1 cellular context compared by ENCODE assay signal in genomic region chr14:77033622-77034521, GRCh38.
TF ChIP-seq lines count a peak whose summit lies in the region.

No MANE protein-coding gene starts in this region.

TF ChIP-seq in HepG2, 621 proteins besides CTCF, POLR2A, EP300 and RAD21 (continued from another document and continues in another):
- TF ChIP-seq ZNF142 (CRISPR knock-in tag; IDR thresholded peaks at IDR 0.05) (no peak), RFX1 (IDR thresholded peaks at IDR 0.05) (no peak), NKX3-1 (CRISPR knock-in tag; IDR thresholded peaks at IDR 0.05) (peak; percentile 64; the same call in 1 of the 2 replicates), ARNTL (CRISPR knock-in tag; IDR thresholded peaks at IDR 0.05) (no peak), SALL2 (CRISPR knock-in tag; IDR thresholded peaks at IDR 0.05) (no peak), THAP11 (CRISPR knock-in tag; IDR thresholded peaks at IDR 0.05) (peak; percentile 54; the same call in 1 of the 2 replicates), SRSF9 (IDR thresholded peaks at IDR 0.05; ENCODE audit: borderline replicate concordance, insufficient read depth, low read depth, low read length, poor library complexity, severe bottlenecking) (no peak), MAFG (CRISPR knock-in tag; IDR thresholded peaks at IDR 0.05) (no peak), ZNF562 (CRISPR knock-in tag; IDR thresholded peaks at IDR 0.05; ENCODE audit: borderline replicate concordance) (no peak), GTF2F1 (IDR thresholded peaks at IDR 0.05; ENCODE audit: low read length) (no peak), ZNF878 (CRISPR knock-in tag; IDR thresholded peaks at IDR 0.05) (peak; percentile 65; the same call in 1 of the 2 replicates), ZNF543 (CRISPR knock-in tag; IDR thresholded peaks at IDR 0.05) (no peak), ATM (IDR thresholded peaks at IDR 0.05; ENCODE audit: borderline replicate concordance) (no peak), ZNF367 (CRISPR knock-in tag; IDR thresholded peaks at IDR 0.05; ENCODE audit: borderline replicate concordance) (0 out of 2 replicates have a peak, but pooled peaks have one; percentile 42), SP5 (CRISPR knock-in tag; IDR thresholded peaks at IDR 0.05; ENCODE audit: borderline replicate concordance, low read depth) (peak; percentile 92), PHF21A (CRISPR knock-in tag; IDR thresholded peaks at IDR 0.05) (peak; percentile 53; the same call in 1 of the 2 replicates), ZNF839 (CRISPR knock-in tag; IDR thresholded peaks at IDR 0.05; ENCODE audit: borderline replicate concordance) (no peak), RFX5 (IDR thresholded peaks at IDR 0.05; ENCODE audit: low read depth, low read length) (no peak), ZNF335 (CRISPR knock-in tag; IDR thresholded peaks at IDR 0.05) (0 out of 2 replicates have a peak, but pooled peaks have one; percentile 43), ZNF468 (CRISPR knock-in tag; IDR thresholded peaks at IDR 0.05) (no peak), SP1 (IDR thresholded peaks at IDR 0.05) (no peak), SP1 (CRISPR knock-in tag; IDR thresholded peaks at IDR 0.05) (no peak; the same call in 1 of the 2 replicates), EHMT2 (IDR thresholded peaks at IDR 0.05; ENCODE audit: borderline replicate concordance, low read depth, low read length) (no peak), PHF8 (CRISPR knock-in tag; IDR thresholded peaks at IDR 0.05) (no peak), BATF2 (CRISPR knock-in tag; IDR thresholded peaks at IDR 0.05) (no peak), ZMYM4 (CRISPR knock-in tag; IDR thresholded peaks at IDR 0.05) (peak; percentile 64), EEA1 (CRISPR knock-in tag; IDR thresholded peaks at IDR 0.05; ENCODE audit: borderline replicate concordance) (no peak), TBX3 (IDR thresholded peaks at IDR 0.05; ENCODE audit: borderline replicate concordance) (no peak), ZNF550 (CRISPR knock-in tag; IDR thresholded peaks at IDR 0.05; ENCODE audit: borderline replicate concordance) (no peak), FOSL1 (CRISPR knock-in tag; IDR thresholded peaks at IDR 0.05; ENCODE audit: borderline replicate concordance) (0 out of 2 replicates have a peak, but pooled peaks have one; percentile 28), MEIS2 (CRISPR knock-in tag; IDR thresholded peaks at IDR 0.05) (0 out of 2 replicates have a peak, but pooled peaks have one; percentile 47), STAT5B (CRISPR knock-in tag; IDR thresholded peaks at IDR 0.05) (no peak), ZMAT3 (CRISPR knock-in tag; conservative IDR thresholded peaks at IDR 0.05) (0 out of 2 replicates have a peak, but pooled peaks have one; percentile 46), SIN3A (IDR thresholded peaks at IDR 0.05; ENCODE audit: borderline replicate concordance, low read depth, low read length) (peak; percentile 75), ZNF33B (CRISPR knock-in tag; IDR thresholded peaks at IDR 0.05) (no peak), DR1 (CRISPR knock-in tag; IDR thresholded peaks at IDR 0.05) (no peak), HOXA3 (CRISPR knock-in tag; IDR thresholded peaks at IDR 0.05) (peak; percentile 47; the same call in 1 of the 2 replicates), ZKSCAN8 (CRISPR knock-in tag; IDR thresholded peaks at IDR 0.05; ENCODE audit: borderline replicate concordance) (no peak), ZNF431 (CRISPR knock-in tag; IDR thresholded peaks at IDR 0.05; ENCODE audit: borderline replicate concordance, low read depth) (no peak), ZZZ3 (CRISPR knock-in tag; IDR thresholded peaks at IDR 0.05; ENCODE audit: borderline replicate concordance) (no peak), THAP7 (CRISPR knock-in tag; IDR thresholded peaks at IDR 0.05) (no peak), CERS6 (CRISPR knock-in tag; IDR thresholded peaks at IDR 0.05) (no peak)
- TF ChIP-seq, protein P1, sequence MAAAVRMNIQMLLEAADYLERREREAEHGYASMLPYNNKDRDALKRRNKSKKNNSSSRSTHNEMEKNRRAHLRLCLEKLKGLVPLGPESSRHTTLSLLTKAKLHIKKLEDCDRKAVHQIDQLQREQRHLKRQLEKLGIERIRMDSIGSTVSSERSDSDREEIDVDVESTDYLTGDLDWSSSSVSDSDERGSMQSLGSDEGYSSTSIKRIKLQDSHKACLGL (CRISPR knock-in tag; IDR thresholded peaks at IDR 0.05): no peak
- TF ChIP-seq, protein P2, sequence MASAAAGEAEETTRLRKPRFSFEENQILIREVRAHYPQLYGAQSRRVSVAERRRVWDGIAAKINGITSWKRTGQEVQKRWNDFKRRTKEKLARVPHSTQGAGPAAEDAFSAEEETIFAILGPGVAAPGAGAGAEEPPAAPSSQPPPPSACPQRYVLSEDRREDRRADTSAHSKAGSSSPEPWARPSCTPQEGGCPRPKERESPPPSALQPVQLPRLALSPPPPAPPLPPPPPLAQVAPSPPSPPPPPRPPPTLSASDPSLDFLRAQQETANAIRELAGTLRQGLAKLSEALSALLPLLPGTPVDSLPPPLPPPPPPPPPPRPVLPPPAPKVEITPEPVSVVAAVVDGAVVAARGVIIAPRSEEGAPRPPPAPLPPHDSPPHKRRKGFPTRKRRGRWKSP (CRISPR knock-in tag; IDR thresholded peaks at IDR 0.05): no peak; the same call in 1 of the 2 replicates
- TF ChIP-seq, protein P3, sequence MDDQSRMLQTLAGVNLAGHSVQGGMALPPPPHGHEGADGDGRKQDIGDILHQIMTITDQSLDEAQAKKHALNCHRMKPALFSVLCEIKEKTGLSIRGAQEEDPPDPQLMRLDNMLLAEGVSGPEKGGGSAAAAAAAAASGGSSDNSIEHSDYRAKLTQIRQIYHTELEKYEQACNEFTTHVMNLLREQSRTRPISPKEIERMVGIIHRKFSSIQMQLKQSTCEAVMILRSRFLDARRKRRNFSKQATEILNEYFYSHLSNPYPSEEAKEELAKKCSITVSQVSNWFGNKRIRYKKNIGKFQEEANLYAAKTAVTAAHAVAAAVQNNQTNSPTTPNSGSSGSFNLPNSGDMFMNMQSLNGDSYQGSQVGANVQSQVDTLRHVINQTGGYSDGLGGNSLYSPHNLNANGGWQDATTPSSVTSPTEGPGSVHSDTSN (CRISPR knock-in tag; IDR thresholded peaks at IDR 0.05; ENCODE audit: borderline replicate concordance): no peak
- TF ChIP-seq, protein P4, sequence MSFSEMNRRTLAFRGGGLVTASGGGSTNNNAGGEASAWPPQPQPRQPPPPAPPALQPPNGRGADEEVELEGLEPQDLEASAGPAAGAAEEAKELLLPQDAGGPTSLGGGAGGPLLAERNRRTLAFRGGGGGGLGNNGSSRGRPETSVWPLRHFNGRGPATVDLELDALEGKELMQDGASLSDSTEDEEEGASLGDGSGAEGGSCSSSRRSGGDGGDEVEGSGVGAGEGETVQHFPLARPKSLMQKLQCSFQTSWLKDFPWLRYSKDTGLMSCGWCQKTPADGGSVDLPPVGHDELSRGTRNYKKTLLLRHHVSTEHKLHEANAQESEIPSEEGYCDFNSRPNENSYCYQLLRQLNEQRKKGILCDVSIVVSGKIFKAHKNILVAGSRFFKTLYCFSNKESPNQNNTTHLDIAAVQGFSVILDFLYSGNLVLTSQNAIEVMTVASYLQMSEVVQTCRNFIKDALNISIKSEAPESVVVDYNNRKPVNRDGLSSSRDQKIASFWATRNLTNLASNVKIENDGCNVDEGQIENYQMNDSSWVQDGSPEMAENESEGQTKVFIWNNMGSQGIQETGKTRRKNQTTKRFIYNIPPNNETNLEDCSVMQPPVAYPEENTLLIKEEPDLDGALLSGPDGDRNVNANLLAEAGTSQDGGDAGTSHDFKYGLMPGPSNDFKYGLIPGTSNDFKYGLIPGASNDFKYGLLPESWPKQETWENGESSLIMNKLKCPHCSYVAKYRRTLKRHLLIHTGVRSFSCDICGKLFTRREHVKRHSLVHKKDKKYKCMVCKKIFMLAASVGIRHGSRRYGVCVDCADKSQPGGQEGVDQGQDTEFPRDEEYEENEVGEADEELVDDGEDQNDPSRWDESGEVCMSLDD (CRISPR knock-in tag; IDR thresholded peaks at IDR 0.05; ENCODE audit: borderline replicate concordance): peak; percentile 58; the same call in 1 of the 2 replicates
- TF ChIP-seq, protein P5, sequence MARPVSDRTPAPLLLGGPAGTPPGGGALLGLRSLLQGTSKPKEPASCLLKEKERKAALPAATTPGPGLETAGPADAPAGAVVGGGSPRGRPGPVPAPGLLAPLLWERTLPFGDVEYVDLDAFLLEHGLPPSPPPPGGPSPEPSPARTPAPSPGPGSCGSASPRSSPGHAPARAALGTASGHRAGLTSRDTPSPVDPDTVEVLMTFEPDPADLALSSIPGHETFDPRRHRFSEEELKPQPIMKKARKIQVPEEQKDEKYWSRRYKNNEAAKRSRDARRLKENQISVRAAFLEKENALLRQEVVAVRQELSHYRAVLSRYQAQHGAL (CRISPR knock-in tag; IDR thresholded peaks at IDR 0.05; ENCODE audit: not compliant biosample characterization): no peak
- TF ChIP-seq, protein P6, sequence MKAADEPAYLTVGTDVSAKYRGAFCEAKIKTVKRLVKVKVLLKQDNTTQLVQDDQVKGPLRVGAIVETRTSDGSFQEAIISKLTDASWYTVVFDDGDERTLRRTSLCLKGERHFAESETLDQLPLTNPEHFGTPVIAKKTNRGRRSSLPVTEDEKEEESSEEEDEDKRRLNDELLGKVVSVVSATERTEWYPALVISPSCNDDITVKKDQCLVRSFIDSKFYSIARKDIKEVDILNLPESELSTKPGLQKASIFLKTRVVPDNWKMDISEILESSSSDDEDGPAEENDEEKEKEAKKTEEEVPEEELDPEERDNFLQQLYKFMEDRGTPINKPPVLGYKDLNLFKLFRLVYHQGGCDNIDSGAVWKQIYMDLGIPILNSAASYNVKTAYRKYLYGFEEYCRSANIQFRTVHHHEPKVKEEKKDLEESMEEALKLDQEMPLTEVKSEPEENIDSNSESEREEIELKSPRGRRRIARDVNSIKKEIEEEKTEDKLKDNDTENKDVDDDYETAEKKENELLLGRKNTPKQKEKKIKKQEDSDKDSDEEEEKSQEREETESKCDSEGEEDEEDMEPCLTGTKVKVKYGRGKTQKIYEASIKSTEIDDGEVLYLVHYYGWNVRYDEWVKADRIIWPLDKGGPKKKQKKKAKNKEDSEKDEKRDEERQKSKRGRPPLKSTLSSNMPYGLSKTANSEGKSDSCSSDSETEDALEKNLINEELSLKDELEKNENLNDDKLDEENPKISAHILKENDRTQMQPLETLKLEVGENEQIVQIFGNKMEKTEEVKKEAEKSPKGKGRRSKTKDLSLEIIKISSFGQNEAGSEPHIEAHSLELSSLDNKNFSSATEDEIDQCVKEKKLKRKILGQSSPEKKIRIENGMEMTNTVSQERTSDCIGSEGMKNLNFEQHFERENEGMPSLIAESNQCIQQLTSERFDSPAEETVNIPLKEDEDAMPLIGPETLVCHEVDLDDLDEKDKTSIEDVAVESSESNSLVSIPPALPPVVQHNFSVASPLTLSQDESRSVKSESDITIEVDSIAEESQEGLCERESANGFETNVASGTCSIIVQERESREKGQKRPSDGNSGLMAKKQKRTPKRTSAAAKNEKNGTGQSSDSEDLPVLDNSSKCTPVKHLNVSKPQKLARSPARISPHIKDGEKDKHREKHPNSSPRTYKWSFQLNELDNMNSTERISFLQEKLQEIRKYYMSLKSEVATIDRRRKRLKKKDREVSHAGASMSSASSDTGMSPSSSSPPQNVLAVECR (CRISPR knock-in tag; IDR thresholded peaks at IDR 0.05; ENCODE audit: borderline replicate concordance): peak; percentile 51; the same call in 1 of the 2 replicates
